Comparison of ENCODE assay signal across 1 cellular context in the genomic region with DNA sequence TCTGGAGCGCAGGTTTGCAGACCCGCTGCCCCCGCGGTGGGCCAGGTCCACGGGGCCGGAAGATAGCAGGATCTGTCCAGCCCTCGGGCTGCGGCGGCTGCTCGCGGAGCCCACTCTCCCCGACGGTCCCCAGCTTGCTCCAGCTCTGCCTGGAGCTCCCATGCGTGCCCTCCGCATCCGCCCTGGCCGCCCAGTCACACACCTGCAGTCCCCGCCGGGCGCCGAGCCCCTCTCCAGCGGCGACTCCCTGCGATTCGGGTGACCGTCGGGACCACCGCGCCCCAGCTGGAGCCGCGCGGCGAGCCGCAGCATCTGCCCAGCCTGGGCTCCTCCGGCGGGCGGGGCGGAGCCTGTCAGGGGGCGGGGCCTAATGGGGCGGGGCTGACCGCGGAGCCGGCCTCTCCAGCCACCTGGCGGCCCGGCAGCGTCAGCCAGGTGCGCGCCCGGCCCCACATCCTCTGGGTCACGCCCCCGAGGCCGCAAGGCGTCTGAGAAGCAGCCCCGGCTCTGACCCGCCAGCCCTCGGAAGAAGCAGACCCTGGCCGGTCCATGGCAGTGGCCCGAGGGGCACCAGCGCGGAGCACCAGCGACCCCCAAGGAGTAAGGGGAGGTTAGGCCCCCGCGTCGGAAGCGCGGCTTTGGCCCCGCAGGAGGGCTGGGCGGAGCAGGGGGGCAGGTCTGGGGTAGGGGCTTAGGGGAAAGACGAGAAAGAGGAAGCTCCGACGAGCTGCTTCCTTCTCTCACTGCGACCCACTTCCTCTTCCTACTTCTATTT.
TF ChIP-seq lines count a peak whose summit lies in the region.

Gene PIK3R5, minus strand, starts transcription at position 314 of the 775 bp plus-strand sequence. CDS start 54,213 bp downstream, outside the sequence.

TF ChIP-seq in HEK293, 187 proteins besides CTCF, POLR2A, EP300 and RAD21 (continued from another document):
- peak; percentile 57; the same call in 1 of the 2 replicates for TF ChIP-seq KLF9 (tag by site-specific recombination; IDR thresholded peaks at IDR 0.05; ENCODE audit: low read depth)
- peak; percentile 72; the same call in 1 of the 2 replicates for TF ChIP-seq GLIS2 (tag by site-specific recombination; IDR thresholded peaks at IDR 0.05)
- TF ChIP-seq ZFP37 (tag by site-specific recombination; IDR thresholded peaks at IDR 0.05): no peak
- peak; percentile 52 for TF ChIP-seq SP2 (tag by site-specific recombination; IDR thresholded peaks at IDR 0.05)
